14 cellular contexts compared by ENCODE assay signal in genomic region chr6:30881392-30881986, GRCh38. TPM values are rescaled to one million over a fixed set of nuclear protein-coding genes. Genes with fewer than 3 reads are reported as not detected.
DNase-seq lines count a peak whose midpoint lies in the region; ATAC-seq and TF ChIP-seq lines count a peak whose summit lies in the region.
"Had no signal": no experiment of that assay in that cellular context is flagged by ENCODE, and none has a peak within 500 bp of the region (broad histone marks: within the 10 kb centered on the region; RNA-seq: fewer than 3 reads in every experiment).

No MANE protein-coding gene starts in this region.

- peak overlapping the region; percentile 82 for H3K4me3 Mint-ChIP-seq in nephron progenitor cell

- H3K4me1 ChIP-seq in heart right ventricle (peaks cover 22 to 58% (median 38%) of the 10 kb centered on the region in 9 donors), upper lobe of right lung (peaks cover 27% of the 10 kb centered on the region)

- H3K9me3 Mint-ChIP-seq in nephron progenitor cell: no peaks in the 10 kb centered on the region

- peaks cover 81% of the 10 kb centered on the region for H3K4me1 Mint-ChIP-seq in nephron progenitor cell

- H3K4me3 ChIP-seq in heart right ventricle: no peak overlapping the region
- no peak overlapping the region for H3K4me3 ChIP-seq in upper lobe of right lung
- H3K4me3 ChIP-seq: skin epidermis, tibial artery had no signal

- H3K36me3 ChIP-seq in heart right ventricle (no peaks in the 10 kb centered on the region), upper lobe of right lung (no peaks in the 10 kb centered on the region)
- H3K36me3 ChIP-seq: tibial artery had no signal

- H3K27ac Mint-ChIP-seq in nephron progenitor cell: peak overlapping the region; percentile 33

- peaks cover 21% of the 10 kb centered on the region for H3K27me3 Mint-ChIP-seq in nephron progenitor cell (ENCODE audit: low read depth, poor library complexity)

- H3K27me3 ChIP-seq in heart right ventricle (peaks cover 0 to 22% (median 0%) of the 10 kb centered on the region in 7 donors), upper lobe of right lung (no peaks in the 10 kb centered on the region)
- H3K27me3 ChIP-seq: tibial artery had no signal

- ATAC-seq in heart right ventricle: no peak
- no peak for ATAC-seq in left cardiac atrium
- ATAC-seq in upper lobe of right lung: no peak

- H3K27ac ChIP-seq in heart right ventricle: peak overlapping the region in 7 of 10 donors; percentile 1 to 90 (median 88)
- H3K27ac ChIP-seq in cingulate gyrus (ENCODE audit: low read depth, low read length): peak overlapping the region; percentile 91
- H3K27ac ChIP-seq in upper lobe of right lung: peak overlapping the region; percentile 80

- DNase-seq in heart right ventricle: no peak
- no peak for DNase-seq in left cardiac atrium
- no peak for DNase-seq in nephron progenitor cell
- no peak for DNase-seq in upper lobe of right lung
- DNase-seq in stimulated activated naive CD4-positive, alpha-beta T cell treated with Interleukin-2 at 50 U/mL for 16 hours (lab: John Stamatoyannopoulos, UW): no peak
- no peak for DNase-seq in NCI-H526 treated with DMSO at 0.1 percent for 48 hours (lab: John Stamatoyannopoulos, UW)
- no peak for DNase-seq in EL
- DNase-seq: activated CD4-positive, alpha-beta T cell treated with anti-CD3 and anti-CD28 coated beads for 1 hour had no signal

- H3K36me3 Mint-ChIP-seq in nephron progenitor cell (ENCODE audit: low read depth): no peaks in the 10 kb centered on the region

- H3K9me3 ChIP-seq in heart right ventricle (no peaks in the 10 kb centered on the region), upper lobe of right lung (no peaks in the 10 kb centered on the region)
- H3K9me3 ChIP-seq: tibial artery had no signal

- intact Hi-C loops in heart right ventricle (cut with DNase I) (loop anchor here in 3 of 10 donors (5.0 to 10.0 kb wide), 4 partner anchors 54 to 197 kb away; partner anchors contain the start of genes FLOT1 (in 1 of the 3), IER3 (in 1 of the 3) and PPP1R18 (in 1 of the 3)), left cardiac atrium (cut with DNase I) (no loop called here), upper lobe of right lung (cut with DNase I) (no loop called here)

- TF ChIP-seq CTCF in heart right ventricle (IDR thresholded peaks at IDR 0.05) (no peak), nephron progenitor cell (IDR thresholded peaks at IDR 0.05) (no peak), upper lobe of right lung (IDR thresholded peaks at IDR 0.05) (no peak)

- 74 to 83% methylated on average over 7 of the region's 7 CpGs for WGBS in heart right ventricle, 2 donors

RNA-seq across cellular contexts. Expression of gene DDR1, which starts 2.8 kb away (rescaled TPM):
- total RNA-seq in heart right ventricle: 10 to 100 TPM; 15.5 to 49.2 (median 26.9) TPM
- polyA plus RNA-seq in heart right ventricle: 10 to 100 TPM in 1 of 2 donors, 1 to 10 TPM in 1; 7.3 to 12.1 TPM
- 10 to 100 TPM; 58.4 to 60.2 TPM for total RNA-seq in left cardiac atrium
- 102 TPM for total RNA-seq in upper lobe of right lung

RNA-seq across cellular contexts. Expression of gene GTF2H4, which starts 26.5 kb away (rescaled TPM):
- total RNA-seq in heart right ventricle (10 to 100 TPM in 8 of 10 donors, 1 to 10 TPM in 2; 8.3 to 25.1 (median 12.5) TPM), left cardiac atrium (10 to 100 TPM; 24.4 to 25.3 TPM), upper lobe of right lung (44.6 TPM)
- polyA plus RNA-seq in heart right ventricle: 10 to 100 TPM; 15.9 to 27.0 TPM

RNA-seq across cellular contexts. Expression of gene VARS2, which starts 32.5 kb away (rescaled TPM):
- total RNA-seq in heart right ventricle: 10 to 100 TPM; 13.4 to 28.4 (median 22.5) TPM
- polyA plus RNA-seq in heart right ventricle: 10 to 100 TPM in 1 of 2 donors, 1 to 10 TPM in 1; 9.3 to 26.0 TPM
- 10 to 100 TPM; 14.0 to 18.7 TPM for total RNA-seq in left cardiac atrium
- 28.7 TPM for total RNA-seq in upper lobe of right lung

RNA-seq across cellular contexts. Expression of gene SFTA2, which starts 50.5 kb away (rescaled TPM):
- not detected for total RNA-seq in heart right ventricle
- polyA plus RNA-seq in heart right ventricle: not detected
- total RNA-seq in left cardiac atrium: not detected
- total RNA-seq in upper lobe of right lung: 369 TPM
- total RNA-seq: glomerular endothelial cell, H4, HT1080 had no signal

RNA-seq across cellular contexts. Expression of gene MUCL3, which starts 59.3 kb away (rescaled TPM):
- total RNA-seq in heart right ventricle (under 1 TPM in 1 of 10 donors, not detected in 9; 0.08 TPM), left cardiac atrium (not detected), upper lobe of right lung (4.6 TPM)
- polyA plus RNA-seq in heart right ventricle: not detected
- total RNA-seq: glomerular endothelial cell, H4, HT1080 had no signal
